Comparison of ENCODE assay signal across 8 cellular contexts in the genomic region with DNA sequence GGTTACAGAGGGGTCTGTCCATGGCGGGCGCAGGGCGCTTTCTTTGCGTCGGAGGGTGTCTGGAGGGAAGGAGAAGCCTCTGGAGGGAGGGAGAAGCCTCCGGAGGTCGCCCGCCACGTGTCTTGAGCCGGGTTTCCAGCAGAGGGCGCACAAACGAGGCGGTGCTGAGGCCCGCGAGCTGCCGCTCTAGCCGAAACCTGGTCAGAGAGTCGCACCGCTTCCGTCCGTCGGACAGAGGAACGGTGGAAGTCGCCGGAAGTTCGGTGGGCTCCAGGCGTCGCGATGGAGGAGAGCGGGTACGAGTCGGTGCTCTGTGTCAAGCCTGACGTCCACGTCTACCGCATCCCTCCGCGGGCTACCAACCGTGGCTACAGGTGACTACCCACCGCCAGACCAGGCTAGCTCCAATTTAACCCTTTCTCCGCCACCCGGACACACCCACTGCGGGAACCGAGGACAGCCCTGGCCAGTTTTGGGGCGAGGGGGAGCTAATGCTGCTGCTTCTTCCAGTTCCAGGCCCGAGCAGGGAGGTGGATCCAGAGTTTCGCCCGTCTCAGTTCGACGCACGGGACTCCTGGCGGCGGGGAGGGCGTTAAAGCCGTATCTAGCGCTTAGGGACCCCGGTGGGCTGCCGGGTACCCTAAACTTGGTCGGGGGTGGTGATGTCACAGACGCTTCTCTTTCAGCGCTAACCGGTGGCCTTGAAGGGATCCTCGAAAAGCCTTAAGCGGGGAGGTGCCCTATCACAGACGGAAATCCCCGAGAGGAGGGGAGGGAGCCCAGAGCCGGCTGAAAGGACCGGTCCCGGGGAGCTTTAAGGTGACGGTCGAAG. TPM values are rescaled to one million over a fixed set of nuclear protein-coding genes. Genes with fewer than 3 reads are reported as not detected.
DNase-seq lines count a peak whose midpoint lies in the region; ATAC-seq, FAIRE-seq and TF ChIP-seq lines count a peak whose summit lies in the region.

A gene with protein sequence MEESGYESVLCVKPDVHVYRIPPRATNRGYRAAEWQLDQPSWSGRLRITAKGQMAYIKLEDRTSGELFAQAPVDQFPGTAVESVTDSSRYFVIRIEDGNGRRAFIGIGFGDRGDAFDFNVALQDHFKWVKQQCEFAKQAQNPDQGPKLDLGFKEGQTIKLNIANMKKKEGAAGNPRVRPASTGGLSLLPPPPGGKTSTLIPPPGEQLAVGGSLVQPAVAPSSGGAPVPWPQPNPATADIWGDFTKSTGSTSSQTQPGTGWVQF (plus strand): TSS at position 245 of the 832 bp plus-strand sequence. CDS start 38 bp downstream, at position 283.

- WGBS in smooth muscle cell (ENCODE audit: low lambda C conversion rate) = under 1% methylated on average over 70 of the region's 70 CpGs

- H2AFZ ChIP-seq in smooth muscle cell (ENCODE audit: low read depth) = peak within 1 kb of the TSS; percentile 56

- H3K9me3 ChIP-seq in AG04450 (ENCODE audit: control insufficient read depth, insufficient read depth, low read length) (peaks cover 6% of the 10 kb centered on the region; the same call in 1 of the 2 replicates), smooth muscle cell (replicated peaks; ENCODE audit: low read depth) (no peaks in the 10 kb centered on the region)

- H4K20me1 ChIP-seq in smooth muscle cell (ENCODE audit: low read depth) = peaks cover 8% of the 10 kb centered on the region

- peaks cover 5% of the 10 kb centered on the region for H3K36me3 Mint-ChIP-seq in WTC11

- H3K27me3 ChIP-seq in AG04450 (ENCODE audit: control insufficient read depth, insufficient read depth, low read length) (no peaks in the 10 kb centered on the region), bronchial epithelial cell (ENCODE audit: control insufficient read depth, insufficient read depth, low read length) (no peaks in the 10 kb centered on the region), smooth muscle cell (ENCODE audit: low read depth) (no peaks in the 10 kb centered on the region)

- no peaks in the 10 kb centered on the region for H3F3A ChIP-seq in smooth muscle cell (ENCODE audit: low read depth)

- peaks cover 4% of the 10 kb centered on the region for H3K4me1 ChIP-seq in smooth muscle cell (ENCODE audit: low read depth)

- H3K27ac ChIP-seq in AG04450 (ENCODE audit: low read depth, low read length) = peak within 1 kb of the TSS; percentile 82
- peak within 1 kb of the TSS; percentile 54 for H3K27ac ChIP-seq in smooth muscle cell (ENCODE audit: low read depth)

- FAIRE-seq in bronchial epithelial cell (lab: Jason Lieb, UNC) = no peak

- H3K27me3 Mint-ChIP-seq in WTC11 (ENCODE audit: low read depth) = peaks cover 9% of the 10 kb centered on the region; the same call in 1 of the 2 replicates

- peak; percentile 85 for ATAC-seq in GM18907 (IDR thresholded peaks at IDR 0.05; ENCODE audit: unreplicated experiment)
- peak; percentile 91 for ATAC-seq in HG03175 (IDR thresholded peaks at IDR 0.05; ENCODE audit: unreplicated experiment)
- ATAC-seq in WTC11 = peak; percentile 91

- no peaks in the 10 kb centered on the region for H3K9me3 Mint-ChIP-seq in WTC11

- CTCF ChIA-PET in AG04450 (lab: Charles Lee) = interaction anchor here (0.6 to 2.4 kb wide), 20 partner anchors 9 to 180 kb away, joined by 3 to 28 read pairs (median 4); no protein-coding TSS in a partner anchor
- CTCF ChIA-PET in WTC11 (lab: Charles Lee) = interaction anchor here (0.7 to 2.0 kb wide), 27 partner anchors 9 to 368 kb away, joined by 3 to 10 read pairs (median 4); a partner anchor contains a TSS

- peak within 1 kb of the TSS; percentile 99 for H3K4me3 ChIP-seq in AG04450 (ENCODE audit: low read depth, low read length)
- H3K4me3 ChIP-seq in bronchial epithelial cell (ENCODE audit: low read depth, low read length) = peak within 1 kb of the TSS; percentile 97
- peak within 1 kb of the TSS; percentile 81 for H3K4me3 ChIP-seq in smooth muscle cell

- peaks cover 37% of the 10 kb centered on the region for H3K79me2 ChIP-seq in smooth muscle cell (ENCODE audit: low read depth)

- POLR2A ChIA-PET in AG04450 (lab: Yijun Ruan, JAX) (interaction anchor here (0.6 to 1.1 kb wide), 3 partner anchors 12 to 73 kb away, joined by 3 to 5 read pairs (median 3); no protein-coding TSS in a partner anchor), WTC11 (lab: Charles Lee) (interaction anchor here (0.6 to 1.4 kb wide), 3 partner anchors 15 to 133 kb away, joined by 3 to 6 read pairs (median 5); no protein-coding TSS in a partner anchor)

- H3K27ac Mint-ChIP-seq in WTC11 = peak within 1 kb of the TSS; percentile 78

- H3K4me2 ChIP-seq in smooth muscle cell = peak within 1 kb of the TSS; percentile 92

- H3K36me3 ChIP-seq in bronchial epithelial cell (ENCODE audit: control insufficient read depth, insufficient read depth, low read length) = peaks cover 16% of the 10 kb centered on the region
- H3K36me3 ChIP-seq in smooth muscle cell (ENCODE audit: low read depth) = peaks cover 3% of the 10 kb centered on the region

- peak within 1 kb of the TSS; percentile 88 for H3K4me3 Mint-ChIP-seq in WTC11

- H3K9ac ChIP-seq in smooth muscle cell (ENCODE audit: low read depth) = peak within 1 kb of the TSS; percentile 92

- DNase-seq in AG04450 (ENCODE audit: low read depth, low spot score) = peak; percentile 85
- peak; percentile 88 for DNase-seq in NCI-H226
- DNase-seq in WTC11 (ENCODE audit: low spot score) = peak; percentile 98
- DNase-seq in bronchial epithelial cell (ENCODE audit: low read depth) = peak; percentile 81
- DNase-seq in iPS-NIHi7 (ENCODE audit: extremely low spot score) = peak; percentile 97
- DNase-seq in smooth muscle cell (lab: John Stamatoyannopoulos, UW; ENCODE audit: unreplicated experiment) = peak; percentile 85

- TF ChIP-seq CTCF in AG04450 (IDR thresholded peaks at IDR 0.05; ENCODE audit: low read depth, low read length) (peak; percentile 72), WTC11 (IDR thresholded peaks at IDR 0.05) (peak; percentile 60), bronchial epithelial cell (IDR thresholded peaks at IDR 0.05; ENCODE audit: insufficient read depth, low read length, severe bottlenecking) (peak; percentile 98), smooth muscle cell (IDR thresholded peaks at IDR 0.05; ENCODE audit: borderline replicate concordance, insufficient read depth, poor library complexity, severe bottlenecking) (peak; percentile 84)

- H3K4me1 Mint-ChIP-seq in WTC11 = peaks cover 4% of the 10 kb centered on the region; the same call in 1 of the 2 replicates

TF ChIP-seq in WTC11, 78 proteins besides CTCF, POLR2A, EP300 and RAD21 (continues in another document):
- TF ChIP-seq, protein P1, sequence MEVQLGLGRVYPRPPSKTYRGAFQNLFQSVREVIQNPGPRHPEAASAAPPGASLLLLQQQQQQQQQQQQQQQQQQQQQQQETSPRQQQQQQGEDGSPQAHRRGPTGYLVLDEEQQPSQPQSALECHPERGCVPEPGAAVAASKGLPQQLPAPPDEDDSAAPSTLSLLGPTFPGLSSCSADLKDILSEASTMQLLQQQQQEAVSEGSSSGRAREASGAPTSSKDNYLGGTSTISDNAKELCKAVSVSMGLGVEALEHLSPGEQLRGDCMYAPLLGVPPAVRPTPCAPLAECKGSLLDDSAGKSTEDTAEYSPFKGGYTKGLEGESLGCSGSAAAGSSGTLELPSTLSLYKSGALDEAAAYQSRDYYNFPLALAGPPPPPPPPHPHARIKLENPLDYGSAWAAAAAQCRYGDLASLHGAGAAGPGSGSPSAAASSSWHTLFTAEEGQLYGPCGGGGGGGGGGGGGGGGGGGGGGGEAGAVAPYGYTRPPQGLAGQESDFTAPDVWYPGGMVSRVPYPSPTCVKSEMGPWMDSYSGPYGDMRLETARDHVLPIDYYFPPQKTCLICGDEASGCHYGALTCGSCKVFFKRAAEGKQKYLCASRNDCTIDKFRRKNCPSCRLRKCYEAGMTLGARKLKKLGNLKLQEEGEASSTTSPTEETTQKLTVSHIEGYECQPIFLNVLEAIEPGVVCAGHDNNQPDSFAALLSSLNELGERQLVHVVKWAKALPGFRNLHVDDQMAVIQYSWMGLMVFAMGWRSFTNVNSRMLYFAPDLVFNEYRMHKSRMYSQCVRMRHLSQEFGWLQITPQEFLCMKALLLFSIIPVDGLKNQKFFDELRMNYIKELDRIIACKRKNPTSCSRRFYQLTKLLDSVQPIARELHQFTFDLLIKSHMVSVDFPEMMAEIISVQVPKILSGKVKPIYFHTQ (CRISPR knock-in tag; IDR thresholded peaks at IDR 0.05) = no peak
- TF ChIP-seq RELA (CRISPR knock-in tag; IDR thresholded peaks at IDR 0.05; ENCODE audit: borderline replicate concordance) (no peak), KAT7 (CRISPR knock-in tag; IDR thresholded peaks at IDR 0.05; ENCODE audit: borderline replicate concordance) (no peak), PRRX2 (CRISPR knock-in tag; IDR thresholded peaks at IDR 0.05) (no peak), SOX15 (CRISPR knock-in tag; IDR thresholded peaks at IDR 0.05) (no peak), JUN (CRISPR knock-in tag; IDR thresholded peaks at IDR 0.05) (0 out of 2 replicates have a peak, but pooled peaks have one; percentile 2), ZNF671 (CRISPR knock-in tag; IDR thresholded peaks at IDR 0.05) (no peak), GABPB1 (CRISPR knock-in tag; IDR thresholded peaks at IDR 0.05) (peak; percentile 80), ESRRA (CRISPR knock-in tag; IDR thresholded peaks at IDR 0.05; ENCODE audit: borderline replicate concordance) (no peak; the same call in 1 of the 2 replicates)
- TF ChIP-seq, protein P2, sequence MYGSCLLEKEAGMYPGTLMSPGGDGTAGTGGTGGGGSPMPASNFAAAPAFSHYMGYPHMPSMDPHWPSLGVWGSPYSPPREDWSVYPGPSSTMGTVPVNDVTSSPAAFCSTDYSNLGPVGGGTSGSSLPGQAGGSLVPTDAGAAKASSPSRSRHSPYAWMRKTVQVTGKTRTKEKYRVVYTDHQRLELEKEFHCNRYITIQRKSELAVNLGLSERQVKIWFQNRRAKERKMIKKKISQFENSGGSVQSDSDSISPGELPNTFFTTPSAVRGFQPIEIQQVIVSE (CRISPR knock-in tag; IDR thresholded peaks at IDR 0.05; ENCODE audit: borderline replicate concordance) = no peak
- TF ChIP-seq, protein P3, sequence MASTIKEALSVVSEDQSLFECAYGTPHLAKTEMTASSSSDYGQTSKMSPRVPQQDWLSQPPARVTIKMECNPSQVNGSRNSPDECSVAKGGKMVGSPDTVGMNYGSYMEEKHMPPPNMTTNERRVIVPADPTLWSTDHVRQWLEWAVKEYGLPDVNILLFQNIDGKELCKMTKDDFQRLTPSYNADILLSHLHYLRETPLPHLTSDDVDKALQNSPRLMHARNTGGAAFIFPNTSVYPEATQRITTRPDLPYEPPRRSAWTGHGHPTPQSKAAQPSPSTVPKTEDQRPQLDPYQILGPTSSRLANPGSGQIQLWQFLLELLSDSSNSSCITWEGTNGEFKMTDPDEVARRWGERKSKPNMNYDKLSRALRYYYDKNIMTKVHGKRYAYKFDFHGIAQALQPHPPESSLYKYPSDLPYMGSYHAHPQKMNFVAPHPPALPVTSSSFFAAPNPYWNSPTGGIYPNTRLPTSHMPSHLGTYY (CRISPR knock-in tag; IDR thresholded peaks at IDR 0.05) = no peak

RNA-seq across cellular contexts. Expression of the gene that starts here (rescaled TPM):
- polyA plus RNA-seq in AG04450 (2011; rRNA removed) = 108 and 111 TPM in 2 replicates
- 76.6 and 91.7 TPM in 2 replicates for polyA minus RNA-seq in AG04450 (2011; rRNA and poly(A)+ RNA removed)
- 29.8 to 33.9 TPM (median 30.4 TPM) in 3 replicates for total RNA-seq in WTC11 (2021)
- 84.1 and 87.7 TPM in 2 replicates for total RNA-seq in bronchial epithelial cell
- total RNA-seq in smooth muscle cell = 60.0 and 61.4 TPM in 2 replicates
- polyA plus RNA-seq in smooth muscle cell = 49.5 and 60.4 TPM in 2 replicates

Comparison
In these comparisons a context has a peak if more than half of its experiments do, and no peak if none do; other contexts are left out.
1. Peak in every context shown above with its lines: DNase-seq, ATAC-seq, H3K4me3 ChIP-seq and H3K27ac ChIP-seq.